ENCODE assay signal across 9 cellular contexts in the genomic region with DNA sequence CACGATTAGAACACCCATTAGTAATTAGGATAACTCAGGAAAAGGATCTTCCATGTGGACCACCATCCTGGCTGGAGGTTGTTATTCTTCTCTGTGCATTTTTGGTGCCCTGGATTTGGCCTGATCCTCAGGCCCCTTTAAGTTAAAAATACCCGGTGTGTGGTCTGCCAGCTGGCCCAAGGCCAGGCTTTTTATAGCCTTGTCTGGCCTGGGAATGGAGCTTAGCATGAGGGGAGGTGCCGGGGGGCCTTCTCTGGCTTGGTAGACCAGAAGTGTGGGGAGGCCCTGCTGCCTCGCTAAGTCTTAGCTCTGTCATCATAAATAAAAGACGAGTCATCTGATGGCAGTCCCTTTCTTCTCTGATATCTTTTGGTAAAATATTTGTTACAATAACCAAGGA.
DNase-seq lines count a peak whose midpoint lies in the region; ATAC-seq and TF ChIP-seq lines count a peak whose summit lies in the region.
"Had no signal": no experiment of that assay in that cellular context is flagged by ENCODE, and none has a peak within 500 bp of the region (broad histone marks: within the 10 kb centered on the region; RNA-seq: fewer than 3 reads in every experiment).

No MANE protein-coding gene starts in this region.

- peak overlapping the region; percentile 75 for H3K4me2 ChIP-seq in OCI-LY7 (ENCODE audit: low read length)

- no peaks in the 10 kb centered on the region for H3K9me3 Mint-ChIP-seq in stimulated activated naive B cell treated with anti-CD40 and anti-IgM and Interleukin-4, amounts not matched to agents 10 μg/mL and 1 μg/mL and 100 μg/mL, for 72 hours

- TF ChIP-seq EP300 in Ishikawa (IDR thresholded peaks at IDR 0.05; ENCODE audit: borderline replicate concordance), result no peak

- no TSS peak for BruUV-seq in OCI-LY7 (replicated peaks; lab: Mats Ljungman, UMichigan)

- peak overlapping the region in 1 of 2 donors; percentile 19 for H3K4me3 Mint-ChIP-seq in stimulated activated naive B cell treated with anti-CD40 and anti-IgM and Interleukin-4, amounts not matched to agents 10 μg/mL and 1 μg/mL and 100 μg/mL, for 72 hours

- peaks cover 86% of the 10 kb centered on the region for H3K4me1 ChIP-seq in OCI-LY7 (ENCODE audit: insufficient read depth, low read length, poor library complexity, severe bottlenecking)

- peak overlapping the region; percentile 62 for H3K27ac Mint-ChIP-seq in stimulated activated naive B cell treated with anti-CD40 and anti-IgM and Interleukin-4, amounts not matched to agents 10 μg/mL and 1 μg/mL and 100 μg/mL, for 72 hours

- H3K27ac ChIP-seq in OCI-LY7 (ENCODE audit: low read depth, low read length, poor library complexity, severe bottlenecking), result no peak overlapping the region
- H3K27ac ChIP-seq: suprapubic skin had no signal

- H3K4me3 ChIP-seq in OCI-LY7 (ENCODE audit: low read depth, low read length, poor library complexity, severe bottlenecking), result no peak overlapping the region
- H3K4me3 ChIP-seq: suprapubic skin had no signal

- H3K27me3 Mint-ChIP-seq in stimulated activated naive B cell treated with anti-CD40 and anti-IgM and Interleukin-4, amounts not matched to agents 10 μg/mL and 1 μg/mL and 100 μg/mL, for 72 hours, result no peaks in the 10 kb centered on the region

- H3K9me2 ChIP-seq in OCI-LY7 (ENCODE audit: insufficient read depth, low read length), result no peaks in the 10 kb centered on the region

- CTCF ChIA-PET in OCI-LY7 (lab: Charles Lee; ENCODE audit: unreplicated experiment), result interaction anchor here (0.7 kb wide), 1 partner anchor 12 kb away, joined by 3 read pairs; no protein-coding TSS in a partner anchor

- peaks cover 20 to 31% of the 10 kb centered on the region in 2 donors for H3K36me3 Mint-ChIP-seq in stimulated activated naive B cell treated with anti-CD40 and anti-IgM and Interleukin-4, amounts not matched to agents 10 μg/mL and 1 μg/mL and 100 μg/mL, for 72 hours

- H3K9me3 ChIP-seq in OCI-LY7 (ENCODE audit: low read length), result no peaks in the 10 kb centered on the region
- H3K9me3 ChIP-seq: suprapubic skin had no signal

- peaks cover 51% of the 10 kb centered on the region for H4K20me1 ChIP-seq in OCI-LY7 (ENCODE audit: insufficient read depth, low read length)

- no peak for TF ChIP-seq RAD21 in Ishikawa (IDR thresholded peaks at IDR 0.05; ENCODE audit: low read depth)

- intact Hi-C loops in OCI-LY7 (cut with micrococcal nuclease; ENCODE audit: unreplicated experiment), result no loop called here

- H3K4me1 Mint-ChIP-seq in stimulated activated naive B cell treated with anti-CD40 and anti-IgM and Interleukin-4, amounts not matched to agents 10 μg/mL and 1 μg/mL and 100 μg/mL, for 72 hours, result peaks cover 60 to 99% of the 10 kb centered on the region in 2 donors

- DNase-seq in OCI-LY7 (ENCODE audit: low spot score) (no peak), glomerular visceral epithelial cell (ENCODE audit: extremely low spot score) (peak; percentile 54), ureter (ENCODE audit: low spot score) (no peak)
- no peak for DNase-seq in stimulated activated naive B cell treated with anti-CD40 and anti-IgM and Interleukin-4, amounts not matched to agents 10 μg/mL and 1 μg/mL and 100 μg/mL, for 72 hours
- DNase-seq: activated T-cell treated with anti-CD3 and anti-CD28 coated beads for 4 hours had no signal

- ATAC-seq in stimulated activated naive B cell treated with anti-CD40 and anti-IgM and Interleukin-4, amounts not matched to agents 10 μg/mL and 1 μg/mL and 100 μg/mL, for 72 hours (replicated peaks), result no peak
- no peak for ATAC-seq in HG02970 (IDR thresholded peaks at IDR 0.05; ENCODE audit: low FRiP score, unreplicated experiment)
- no peak for ATAC-seq in GM19023 (IDR thresholded peaks at IDR 0.05; ENCODE audit: unreplicated experiment)

- H2AFZ ChIP-seq in OCI-LY7 (ENCODE audit: low read length), result no peak overlapping the region

- POLR2A ChIA-PET in OCI-LY7 (lab: Charles Lee), result no interaction called here

- H3K36me3 ChIP-seq in OCI-LY7 (ENCODE audit: insufficient read depth, low read length), result peaks cover 17% of the 10 kb centered on the region
- H3K36me3 ChIP-seq: suprapubic skin had no signal

- peaks cover 99% of the 10 kb centered on the region for H3K79me2 ChIP-seq in OCI-LY7 (ENCODE audit: insufficient read depth, low read depth, low read length)

- TF ChIP-seq CTCF in OCI-LY7 (conservative IDR thresholded peaks at IDR 0.05; ENCODE audit: low read length), result no peak

TF ChIP-seq in Ishikawa, 13 proteins besides CTCF, POLR2A, EP300 and RAD21:
- TF ChIP-seq, protein P1, sequence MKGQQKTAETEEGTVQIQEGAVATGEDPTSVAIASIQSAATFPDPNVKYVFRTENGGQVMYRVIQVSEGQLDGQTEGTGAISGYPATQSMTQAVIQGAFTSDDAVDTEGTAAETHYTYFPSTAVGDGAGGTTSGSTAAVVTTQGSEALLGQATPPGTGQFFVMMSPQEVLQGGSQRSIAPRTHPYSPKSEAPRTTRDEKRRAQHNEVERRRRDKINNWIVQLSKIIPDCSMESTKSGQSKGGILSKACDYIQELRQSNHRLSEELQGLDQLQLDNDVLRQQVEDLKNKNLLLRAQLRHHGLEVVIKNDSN (IDR thresholded peaks at IDR 0.05), result no peak
- TF ChIP-seq CREB1 (IDR thresholded peaks at IDR 0.05; ENCODE audit: low read depth) (no peak), FOXM1 (IDR thresholded peaks at IDR 0.05; ENCODE audit: borderline replicate concordance, low read depth) (no peak), NFIC (IDR thresholded peaks at IDR 0.05) (peak; percentile 36; the same call in 1 of the 2 replicates)
